ENCODE assay signal across 8 cellular contexts in genomic region chr16:18925306-18926188, GRCh38. TPM values are rescaled to one million over a fixed set of nuclear protein-coding genes. Genes with fewer than 3 reads are reported as not detected.
A peak's percentile ranks its signal among the peaks of the same experiment; 100 is the strongest.
DNase-seq lines count a peak whose midpoint lies in the region; TF ChIP-seq lines count a peak whose summit lies in the region.
"Not testable (repeated sequence)": the region's sequence is repeated elsewhere in the genome, so short reads cannot be mapped to it uniquely, and the experiment has no call there.

No MANE protein-coding gene starts in this region.

- peak overlapping the region; percentile 76 for H3K27ac ChIP-seq in DOHH2 (ENCODE audit: low read depth, low read length)
- peak overlapping the region; percentile 83 for H3K27ac ChIP-seq in GM23248

- not testable (repeated sequence) for H3K27me3 Mint-ChIP-seq in IgD-negative memory B cell; activated naive CD4-positive, alpha-beta T cell treated with anti-CD3 and anti-CD28 coated beads for 36 hours (ENCODE audit: low read depth); nephron progenitor cell (ENCODE audit: low read depth, poor library complexity)

- H3K79me2 ChIP-seq in DOHH2 (ENCODE audit: control insufficient read depth, low read length) (peaks cover 55% of the 10 kb centered on the region), GM23248 (ENCODE audit: insufficient read depth) (peaks cover 50% of the 10 kb centered on the region)

- CTCF ChIA-PET in activated naive CD4-positive, alpha-beta T cell treated with anti-CD3 and anti-CD28 coated beads for 36 hours (lab: Charles Lee) = not testable (repeated sequence)

- intact Hi-C loops in activated naive CD4-positive, alpha-beta T cell treated with anti-CD3 and anti-CD28 coated beads for 36 hours (cut with micrococcal nuclease) = loop anchor here (1.0 to 10.0 kb wide), 7 partner anchors 21 to 597 kb away; partner anchors contain the start of genes ARL6IP1, COQ7, GDE1 and RPS15A

- in situ Hi-C loops in GM23248 (cut with MboI) = not testable (repeated sequence)

- DNase-seq in GM23248 (peak; percentile 64), SKM-1 treated with dmso at 0.1 percent for 144 hours (lab: John Stamatoyannopoulos, UW; ENCODE audit: unreplicated experiment) (peak; percentile 13), foreskin fibroblast (peak; percentile 29 to 65), nephron progenitor cell (peak; percentile 69)
- DNase-seq in activated naive CD4-positive, alpha-beta T cell treated with anti-CD3 and anti-CD28 coated beads for 36 hours = peak; percentile 59
- peak; percentile 10 for DNase-seq in stimulated activated CD8-positive, alpha-beta memory T cell treated with anti-CD3 and anti-CD28 coated beads, Interleukin-7, amount 100 ng/mL, for 24 hours (ENCODE audit: low read depth)

- H3K4me2 ChIP-seq in DOHH2 (ENCODE audit: low read length) (peak overlapping the region; percentile 70), GM23248 (ENCODE audit: unreplicated experiment) (peak overlapping the region; percentile 98)

- H3K9ac ChIP-seq in GM23248 = peak overlapping the region; percentile 91

- H3K4me1 ChIP-seq in DOHH2 (ENCODE audit: control insufficient read depth, low read length) = peaks cover 44% of the 10 kb centered on the region
- H3K4me1 ChIP-seq in GM23248 (ENCODE audit: insufficient read depth) = peaks cover 14% of the 10 kb centered on the region

- H3K9me3 Mint-ChIP-seq in IgD-negative memory B cell; activated naive CD4-positive, alpha-beta T cell treated with anti-CD3 and anti-CD28 coated beads for 36 hours; nephron progenitor cell: not testable (repeated sequence)

- not testable (repeated sequence) for H3K9me2 ChIP-seq in DOHH2 (replicated peaks; ENCODE audit: control insufficient read depth, low read length); GM23248 (ENCODE audit: insufficient read depth)

- not testable (repeated sequence) for H3K36me3 Mint-ChIP-seq in IgD-negative memory B cell
- H3K36me3 Mint-ChIP-seq in activated naive CD4-positive, alpha-beta T cell treated with anti-CD3 and anti-CD28 coated beads for 36 hours (ENCODE audit: low read depth) = peaks cover 13% of the 10 kb centered on the region
- H3K36me3 Mint-ChIP-seq in nephron progenitor cell (ENCODE audit: low read depth) = peaks cover 12% of the 10 kb centered on the region

- H3K4me3 Mint-ChIP-seq in IgD-negative memory B cell = peak overlapping the region; percentile 89 to 98 (median 94)
- peak overlapping the region; percentile 98 for H3K4me3 Mint-ChIP-seq in activated naive CD4-positive, alpha-beta T cell treated with anti-CD3 and anti-CD28 coated beads for 36 hours
- peak overlapping the region; percentile 96 for H3K4me3 Mint-ChIP-seq in nephron progenitor cell

- 1 to 2% methylated on average over 21 to 62 of the region's 68 CpGs for WGBS in GM23248 (ENCODE audit: low coverage in 1 of 2, low lambda C conversion rate in 2 of 2, missing lambda C conversion rate in 2 of 2), 2 experiments

- not testable (repeated sequence) for H3F3A ChIP-seq in DOHH2 (ENCODE audit: control insufficient read depth, insufficient read depth); GM23248 (ENCODE audit: insufficient read depth)

- H3K27ac Mint-ChIP-seq in IgD-negative memory B cell (peak overlapping the region; percentile 94 to 98 (median 97)), nephron progenitor cell (peak overlapping the region; percentile 99)
- peak overlapping the region; percentile 97 for H3K27ac Mint-ChIP-seq in activated naive CD4-positive, alpha-beta T cell treated with anti-CD3 and anti-CD28 coated beads for 36 hours

- peaks cover 20 to 28% (median 24%) of the 10 kb centered on the region in 3 donors for H3K4me1 Mint-ChIP-seq in IgD-negative memory B cell
- H3K4me1 Mint-ChIP-seq in activated naive CD4-positive, alpha-beta T cell treated with anti-CD3 and anti-CD28 coated beads for 36 hours (ENCODE audit: low read depth) = peaks cover 31% of the 10 kb centered on the region
- H3K4me1 Mint-ChIP-seq in nephron progenitor cell = peaks cover 31% of the 10 kb centered on the region

- H4K20me1 ChIP-seq in DOHH2 (ENCODE audit: control insufficient read depth, insufficient read depth, low read depth, low read length); GM23248 (ENCODE audit: insufficient read depth): not testable (repeated sequence)

- peaks cover 19% of the 10 kb centered on the region for H3K36me3 ChIP-seq in DOHH2 (ENCODE audit: control insufficient read depth, low read length)
- not testable (repeated sequence) for H3K36me3 ChIP-seq in GM23248 (ENCODE audit: low read depth)

- TF ChIP-seq CTCF in DOHH2 (IDR thresholded peaks at IDR 0.05; ENCODE audit: low read depth, low read length, poor library complexity, severe bottlenecking); foreskin fibroblast (IDR thresholded peaks at IDR 0.05; ENCODE audit: low read depth, low read length); nephron progenitor cell (IDR thresholded peaks at IDR 0.05): not testable (repeated sequence)

- peak overlapping the region; percentile 91 for H3K4me3 ChIP-seq in DOHH2 (ENCODE audit: low read length)
- H3K4me3 ChIP-seq in GM23248 = peak overlapping the region; percentile 95
- peak overlapping the region; percentile 62 to 80 for H3K4me3 ChIP-seq in foreskin fibroblast (ENCODE audit: low read depth in 1 of 2, low read length in 2 of 2)

- not testable (repeated sequence) for H3K27me3 ChIP-seq in DOHH2 (ENCODE audit: control insufficient read depth, low read length); GM23248 (replicated peaks; ENCODE audit: insufficient read depth)

- not testable (repeated sequence) for H3K9me3 ChIP-seq in DOHH2 (ENCODE audit: control insufficient read depth, insufficient read depth, low read length); GM23248 (ENCODE audit: low read depth)

- H2AFZ ChIP-seq in GM23248 = peak overlapping the region; percentile 93

RNA-seq across cellular contexts. Expression of gene SMG1, which starts 0.7 kb away (rescaled TPM):
- 29.1 and 37.1 TPM in 2 replicates for total RNA-seq in GM23248 (2014; rRNA removed; shearing (Covaris generic))
- polyA plus RNA-seq in GM23248 (2016; fragmentation: Nextera tagmentation; extraction: Ambion mirVana) (8.4 and 9.3 TPM in 2 replicates), IgD-negative memory B cell (17.2 TPM)
- 100 to 1,000 TPM in 1 of 2 experiments, 10 to 100 TPM in 1; 96.7 to 106 TPM for total RNA-seq in activated naive CD4-positive, alpha-beta T cell treated with anti-CD3 and anti-CD28 coated beads for 36 hours

RNA-seq across cellular contexts. Expression of gene TMC7, which starts 58.2 kb away (rescaled TPM):
- total RNA-seq in GM23248 (2014; rRNA removed; shearing (Covaris generic)) = 0.25 and 0.54 TPM in 2 replicates
- polyA plus RNA-seq in GM23248 (2016; fragmentation: Nextera tagmentation; extraction: Ambion mirVana) (1.4 TPM in 2 replicates), IgD-negative memory B cell (not detected)
- total RNA-seq in activated naive CD4-positive, alpha-beta T cell treated with anti-CD3 and anti-CD28 coated beads for 36 hours = not detected

Comparison
In these comparisons a context has a peak if more than half of its experiments do, and no peak if none do; other contexts are left out.
1. Peak in every context shown above with its lines: DNase-seq, H3K4me3 ChIP-seq and H3K27ac ChIP-seq.
2. DNase-seq: peak in every context shown above with its lines; median percentile 69 in nephron progenitor cell; 64 in GM23248; 59 in activated naive CD4-positive, alpha-beta T cell treated with anti-CD3 and anti-CD28 coated beads for 36 hours; 47 in foreskin fibroblast; 13 in SKM-1 treated with dmso at 0.1 percent for 144 hours; 10 in stimulated activated CD8-positive, alpha-beta memory T cell treated with anti-CD3 and anti-CD28 coated beads, Interleukin-7, amount 100 ng/mL, for 24 hours.